Comparison of ENCODE assay signal across 8 cellular contexts in genomic region chr9:35945341-35946018, GRCh38. TPM values are rescaled to one million over a fixed set of nuclear protein-coding genes. Genes with fewer than 3 reads are reported as not detected.
DNase-seq lines count a peak whose midpoint lies in the region; ATAC-seq and TF ChIP-seq lines count a peak whose summit lies in the region.

No MANE protein-coding gene starts in this region.

- H3K36me3 ChIP-seq in GM23338 (ENCODE audit: insufficient read depth): no peaks in the 10 kb centered on the region

- peaks cover 30% of the 10 kb centered on the region for H3K27me3 Mint-ChIP-seq in GM23338 (ENCODE audit: insufficient read depth, low read depth, poor library complexity)

- H3K4me1 ChIP-seq in GM23338 (ENCODE audit: insufficient read depth): no peaks in the 10 kb centered on the region

- TF ChIP-seq CTCF in AG10803 (conservative IDR thresholded peaks at IDR 0.05; ENCODE audit: low read length) (peak; percentile 96), GM23338 (conservative IDR thresholded peaks at IDR 0.05; ENCODE audit: low read depth in 2 of 2) (peak; percentile 90 to 92)

- H3K36me3 Mint-ChIP-seq in GM23338 (ENCODE audit: low read depth): no peaks in the 10 kb centered on the region; the same call in 2 of the 3 replicates

- H3K9me2 ChIP-seq in GM23338 (ENCODE audit: insufficient read depth): peaks cover 6% of the 10 kb centered on the region

- peak; percentile 92 for ATAC-seq in GM23338
- no peak for ATAC-seq in GM18519 (IDR thresholded peaks at IDR 0.05; ENCODE audit: low FRiP score, unreplicated experiment)

- peaks cover 41% of the 10 kb centered on the region for H3K27me3 ChIP-seq in GM23338 (ENCODE audit: insufficient read depth)

- peaks cover 6% of the 10 kb centered on the region; the same call in 2 of the 3 replicates for H3K9me3 Mint-ChIP-seq in GM23338

- H3K27ac ChIP-seq in GM23338 (ENCODE audit: low read depth): no peak overlapping the region

- no peak overlapping the region for H3K27ac Mint-ChIP-seq in GM23338

- H3K4me1 Mint-ChIP-seq in GM23338: peaks cover 7% of the 10 kb centered on the region; the same call in 2 of the 3 replicates

- DNase-seq in AG10803 (ENCODE audit: low read depth) (peak; percentile 86), GM23338 (ENCODE audit: low spot score) (peak; percentile 94), NCI-H524 treated with DMSO at 0.1 percent for 48 hours (lab: John Stamatoyannopoulos, UW) (peak; percentile 66), ecto neural progenitor cell (ENCODE audit: low spot score) (peak; percentile 79), medulla oblongata (ENCODE audit: extremely low spot score) (peak; percentile 81)
- DNase-seq in activated CD4-positive, alpha-beta T cell treated with anti-CD3 and anti-CD28 coated beads, Interleukin-2, amount 50 U/mL, for 48 hours: peak; percentile 76 to 82
- DNase-seq in stimulated activated CD8-positive, alpha-beta memory T cell treated with anti-CD3 and anti-CD28 coated beads, Interleukin-15, amount 100 ng/mL, for 24 hours (ENCODE audit: low read depth): peak; percentile 29

- no peaks in the 10 kb centered on the region for H3F3A ChIP-seq in GM23338 (replicated peaks; ENCODE audit: low read depth)

- no peaks in the 10 kb centered on the region for H3K79me2 ChIP-seq in GM23338 (replicated peaks; ENCODE audit: insufficient read depth)

- peak overlapping the region; percentile 0; the same call in 1 of the 2 replicates for H2AFZ ChIP-seq in GM23338

- peak overlapping the region; percentile 68 for H3K4me3 Mint-ChIP-seq in GM23338

- H4K20me1 ChIP-seq in GM23338 (replicated peaks; ENCODE audit: insufficient read depth): no peaks in the 10 kb centered on the region

- H3K4me2 ChIP-seq in GM23338: no peak overlapping the region

- no peak overlapping the region for H3K4me3 ChIP-seq in AG10803 (ENCODE audit: low read length)
- no peak overlapping the region for H3K4me3 ChIP-seq in GM23338

TF ChIP-seq in GM23338, 12 proteins besides CTCF, POLR2A, EP300 and RAD21:
- TF ChIP-seq ZNF462 (CRISPR knock-in tag; IDR thresholded peaks at IDR 0.05): peak; percentile 31; the same call in 1 of the 2 replicates
- TF ChIP-seq, protein P1, sequence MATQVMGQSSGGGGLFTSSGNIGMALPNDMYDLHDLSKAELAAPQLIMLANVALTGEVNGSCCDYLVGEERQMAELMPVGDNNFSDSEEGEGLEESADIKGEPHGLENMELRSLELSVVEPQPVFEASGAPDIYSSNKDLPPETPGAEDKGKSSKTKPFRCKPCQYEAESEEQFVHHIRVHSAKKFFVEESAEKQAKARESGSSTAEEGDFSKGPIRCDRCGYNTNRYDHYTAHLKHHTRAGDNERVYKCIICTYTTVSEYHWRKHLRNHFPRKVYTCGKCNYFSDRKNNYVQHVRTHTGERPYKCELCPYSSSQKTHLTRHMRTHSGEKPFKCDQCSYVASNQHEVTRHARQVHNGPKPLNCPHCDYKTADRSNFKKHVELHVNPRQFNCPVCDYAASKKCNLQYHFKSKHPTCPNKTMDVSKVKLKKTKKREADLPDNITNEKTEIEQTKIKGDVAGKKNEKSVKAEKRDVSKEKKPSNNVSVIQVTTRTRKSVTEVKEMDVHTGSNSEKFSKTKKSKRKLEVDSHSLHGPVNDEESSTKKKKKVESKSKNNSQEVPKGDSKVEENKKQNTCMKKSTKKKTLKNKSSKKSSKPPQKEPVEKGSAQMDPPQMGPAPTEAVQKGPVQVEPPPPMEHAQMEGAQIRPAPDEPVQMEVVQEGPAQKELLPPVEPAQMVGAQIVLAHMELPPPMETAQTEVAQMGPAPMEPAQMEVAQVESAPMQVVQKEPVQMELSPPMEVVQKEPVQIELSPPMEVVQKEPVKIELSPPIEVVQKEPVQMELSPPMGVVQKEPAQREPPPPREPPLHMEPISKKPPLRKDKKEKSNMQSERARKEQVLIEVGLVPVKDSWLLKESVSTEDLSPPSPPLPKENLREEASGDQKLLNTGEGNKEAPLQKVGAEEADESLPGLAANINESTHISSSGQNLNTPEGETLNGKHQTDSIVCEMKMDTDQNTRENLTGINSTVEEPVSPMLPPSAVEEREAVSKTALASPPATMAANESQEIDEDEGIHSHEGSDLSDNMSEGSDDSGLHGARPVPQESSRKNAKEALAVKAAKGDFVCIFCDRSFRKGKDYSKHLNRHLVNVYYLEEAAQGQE (IDR thresholded peaks at IDR 0.05; ENCODE audit: unreplicated experiment): no peak
- TF ChIP-seq EZH2phosphoT487 (IDR thresholded peaks at IDR 0.05; ENCODE audit: unreplicated experiment): no peak
- TF ChIP-seq, protein P2, sequence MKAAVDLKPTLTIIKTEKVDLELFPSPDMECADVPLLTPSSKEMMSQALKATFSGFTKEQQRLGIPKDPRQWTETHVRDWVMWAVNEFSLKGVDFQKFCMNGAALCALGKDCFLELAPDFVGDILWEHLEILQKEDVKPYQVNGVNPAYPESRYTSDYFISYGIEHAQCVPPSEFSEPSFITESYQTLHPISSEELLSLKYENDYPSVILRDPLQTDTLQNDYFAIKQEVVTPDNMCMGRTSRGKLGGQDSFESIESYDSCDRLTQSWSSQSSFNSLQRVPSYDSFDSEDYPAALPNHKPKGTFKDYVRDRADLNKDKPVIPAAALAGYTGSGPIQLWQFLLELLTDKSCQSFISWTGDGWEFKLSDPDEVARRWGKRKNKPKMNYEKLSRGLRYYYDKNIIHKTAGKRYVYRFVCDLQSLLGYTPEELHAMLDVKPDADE (IDR thresholded peaks at IDR 0.05): no peak
- 0 out of 2 replicates have a peak, but pooled peaks have one; percentile 22 for TF ChIP-seq CREB1 (CRISPR knock-in tag; IDR thresholded peaks at IDR 0.05; ENCODE audit: low read depth)

RNA-seq across cellular contexts. Expression of gene OR2S2, which starts 12.5 kb away (rescaled TPM):
- total RNA-seq in GM23338 (2014; rRNA removed; shearing (Covaris generic)): not detected in 2 replicates
- not detected in 2 replicates for polyA plus RNA-seq in GM23338 (2016; fragmentation: Nextera tagmentation; extraction: Ambion mirVana)

RNA-seq across cellular contexts. Expression of gene SPAAR, which starts 36.2 kb away (rescaled TPM):
- total RNA-seq in GM23338 (2014; rRNA removed; shearing (Covaris generic)): not detected in 2 replicates
- 0.17 TPM in 1 of 2 replicates, not detected in the other for polyA plus RNA-seq in GM23338 (2016; fragmentation: Nextera tagmentation; extraction: Ambion mirVana)

RNA-seq across cellular contexts. Expression of gene HRCT1, which starts 39.5 kb away (rescaled TPM):
- not detected in 2 replicates for total RNA-seq in GM23338 (2014; rRNA removed; shearing (Covaris generic))
- not detected in 2 replicates for polyA plus RNA-seq in GM23338 (2016; fragmentation: Nextera tagmentation; extraction: Ambion mirVana)

Comparison
In these comparisons a context has a peak if more than half of its experiments do, and no peak if none do; other contexts are left out.
1. DNase-seq: peak in every context shown above with its lines; median percentile 94 in GM23338; 86 in AG10803; 81 in medulla oblongata; 79 in activated CD4-positive, alpha-beta T cell treated with anti-CD3 and anti-CD28 coated beads, Interleukin-2, amount 50 U/mL, for 48 hours; 79 in ecto neural progenitor cell; 66 in NCI-H524 treated with DMSO at 0.1 percent for 48 hours; 29 in stimulated activated CD8-positive, alpha-beta memory T cell treated with anti-CD3 and anti-CD28 coated beads, Interleukin-15, amount 100 ng/mL, for 24 hours.